In genomic region chr7:1875390-1876199, GRCh38 we compare ENCODE assay signal across 8 cellular contexts.
DNase-seq lines count a peak whose midpoint lies in the region; ATAC-seq, FAIRE-seq and TF ChIP-seq lines count a peak whose summit lies in the region.
"Not testable (repeated sequence)": the region's sequence is repeated elsewhere in the genome, so short reads cannot be mapped to it uniquely, and the experiment has no call there.

No MANE protein-coding gene starts in this region.

- peak overlapping the region; percentile 33 for H3K4me2 ChIP-seq in hepatocyte

- H3K9me3 ChIP-seq in hepatocyte (ENCODE audit: low read depth); suprapubic skin: not testable (repeated sequence)

- not testable (repeated sequence) for FAIRE-seq in D721Med (lab: Jason Lieb, UNC)

- not testable (repeated sequence) for H3K27me3 Mint-ChIP-seq in effector memory CD8-positive, alpha-beta T cell; neural crest cell (ENCODE audit: low read depth)

- peaks cover 7 to 20% of the 10 kb centered on the region in 2 donors for H3K4me1 Mint-ChIP-seq in effector memory CD8-positive, alpha-beta T cell (ENCODE audit: low read depth in 2 of 2)
- H3K4me1 Mint-ChIP-seq in neural crest cell, result peaks cover 13% of the 10 kb centered on the region

- not testable (repeated sequence) for H3K9me3 Mint-ChIP-seq in effector memory CD8-positive, alpha-beta T cell; neural crest cell

- 63% methylated on average over 25 of the region's 29 CpGs for WGBS in hepatocyte (ENCODE audit: low lambda C conversion rate, missing lambda C conversion rate)
- WGBS in suprapubic skin, result 48% methylated on average over 24 of the region's 29 CpGs

- H3K36me3 Mint-ChIP-seq in effector memory CD8-positive, alpha-beta T cell (ENCODE audit: insufficient read depth); neural crest cell (ENCODE audit: low read depth): not testable (repeated sequence)

- H3K79me2 ChIP-seq in hepatocyte, result not testable (repeated sequence)

- TF ChIP-seq EP300 in suprapubic skin (IDR thresholded peaks at IDR 0.05), result not testable (repeated sequence)

- H2AFZ ChIP-seq in hepatocyte, result not testable (repeated sequence)

- not testable (repeated sequence) for H3K27ac Mint-ChIP-seq in effector memory CD8-positive, alpha-beta T cell; neural crest cell (ENCODE audit: unreplicated experiment)

- not testable (repeated sequence) for H4K20me1 ChIP-seq in hepatocyte (ENCODE audit: insufficient read depth, poor library complexity, severe bottlenecking)

- not testable (repeated sequence) for H3K36me3 ChIP-seq in hepatocyte (replicated peaks; ENCODE audit: insufficient read depth, low read depth); suprapubic skin

- peak overlapping the region in 1 of 2 donors; percentile 35 for H3K4me3 Mint-ChIP-seq in effector memory CD8-positive, alpha-beta T cell
- peak overlapping the region; percentile 14 for H3K4me3 Mint-ChIP-seq in neural crest cell

- not testable (repeated sequence) for H3K4me1 ChIP-seq in hepatocyte (ENCODE audit: insufficient read depth)
- peaks cover 14% of the 10 kb centered on the region for H3K4me1 ChIP-seq in suprapubic skin

- not testable (repeated sequence) for H3K4me3 ChIP-seq in hepatocyte, suprapubic skin

- not testable (repeated sequence) for H3K27me3 ChIP-seq in hepatocyte, suprapubic skin

- not testable (repeated sequence) for DNase-seq in D721Med (ENCODE audit: insufficient read length, low spot score); effector memory CD8-positive, alpha-beta T cell; suprapubic skin (ENCODE audit: low spot score in 2 of 2)
- DNase-seq in NCI-H146 (lab: John Stamatoyannopoulos, UW) (peak; percentile 75), SHP77 (lab: John Stamatoyannopoulos, UW) (peak; percentile 52 to 59), hepatocyte (ENCODE audit: low spot score) (peak; percentile 50), neural crest cell (ENCODE audit: low read depth, low spot score) (peak; percentile 41)
- peak; percentile 34 to 46 for DNase-seq in activated T-cell treated with anti-CD3 and anti-CD28 coated beads, Interleukin-2, amount 50 U/mL, for 48 hours

- TF ChIP-seq POLR2A in suprapubic skin (IDR thresholded peaks at IDR 0.05), result not testable (repeated sequence)

- peak; percentile 74 for ATAC-seq in effector memory CD8-positive, alpha-beta T cell (replicated peaks)

- peak; percentile 6 for TF ChIP-seq CTCF in D721Med (IDR thresholded peaks at IDR 0.05; ENCODE audit: insufficient read depth, missing control alignments)
- TF ChIP-seq CTCF in hepatocyte (IDR thresholded peaks at IDR 0.05; ENCODE audit: poor library complexity), result peak; percentile 34
- TF ChIP-seq CTCF in neural crest cell (conservative IDR thresholded peaks at IDR 0.05), result peak; percentile 54
- peak; percentile 25 to 55 for TF ChIP-seq CTCF in suprapubic skin (IDR thresholded peaks at IDR 0.05)

- H3K9me2 ChIP-seq in hepatocyte (replicated peaks; ENCODE audit: insufficient read depth), result not testable (repeated sequence)

- H3K27ac ChIP-seq in hepatocyte, suprapubic skin: not testable (repeated sequence)
